In genomic region chr19:34404109-34404909, GRCh38 we compare ENCODE assay signal across 8 cellular contexts. TPM values are rescaled to one million over a fixed set of nuclear protein-coding genes. Genes with fewer than 3 reads are reported as not detected.
DNase-seq lines count a peak whose midpoint lies in the region; ATAC-seq and TF ChIP-seq lines count a peak whose summit lies in the region.

TSS of gene PDCD2L (plus strand) at chr19:34404399. CDS start at chr19:34404431, 32 bp downstream.

- H3K4me3 ChIP-seq in HAP-1 (peak within 1 kb of the TSS; percentile 94), MM.1S (ENCODE audit: low read length) (peak within 1 kb of the TSS; percentile 99), neuron (ENCODE audit: low read length) (peak within 1 kb of the TSS; percentile 78)

- peak within 1 kb of the TSS; percentile 69 for H3K27ac ChIP-seq in MM.1S (ENCODE audit: low read length)
- H3K27ac ChIP-seq in foreskin keratinocyte = peak within 1 kb of the TSS; percentile 1

- TF ChIP-seq CTCF in MM.1S (IDR thresholded peaks at IDR 0.05; ENCODE audit: low read length) (no peak), foreskin keratinocyte (conservative IDR thresholded peaks at IDR 0.05) (no peak)

- peak within 1 kb of the TSS; percentile 91 for H3K9ac ChIP-seq in MM.1S (ENCODE audit: low read length)

- H3K9me2 ChIP-seq in MM.1S (replicated peaks; ENCODE audit: insufficient read depth, low read length) = no peaks in the 10 kb centered on the region

- H3K27me3 ChIP-seq in HAP-1 (ENCODE audit: low read depth) (no peaks in the 10 kb centered on the region), MM.1S (replicated peaks; ENCODE audit: insufficient read depth, low read length) (no peaks in the 10 kb centered on the region), foreskin keratinocyte (no peaks in the 10 kb centered on the region), neuron (ENCODE audit: insufficient read depth, low read length) (no peaks in the 10 kb centered on the region)

- H3K9me3 ChIP-seq in HAP-1 = no peaks in the 10 kb centered on the region
- H3K9me3 ChIP-seq in MM.1S (replicated peaks; ENCODE audit: insufficient read depth, low read length) = no peaks in the 10 kb centered on the region
- no peaks in the 10 kb centered on the region for H3K9me3 ChIP-seq in neuron (ENCODE audit: low read length)

- peak within 1 kb of the TSS; percentile 97 for H3K4me2 ChIP-seq in MM.1S (ENCODE audit: low read depth, low read length)

- H3K36me3 ChIP-seq in HAP-1 (replicated peaks) (peaks cover 33% of the 10 kb centered on the region), MM.1S (replicated peaks; ENCODE audit: insufficient read depth, low read length) (peaks cover 9% of the 10 kb centered on the region; the same call in 1 of the 2 replicates), neuron (ENCODE audit: insufficient read depth, low read length) (peaks cover 24% of the 10 kb centered on the region)

- H4K20me1 ChIP-seq in MM.1S (ENCODE audit: insufficient read depth, low read length) = no peaks in the 10 kb centered on the region

- peak within 1 kb of the TSS; percentile 99 for H2AFZ ChIP-seq in MM.1S (ENCODE audit: low read length)
- H2AFZ ChIP-seq in neuron (ENCODE audit: low read depth, low read length) = peak within 1 kb of the TSS; percentile 92

- in situ Hi-C loops in HAP-1 (cut with MboI; ENCODE audit: low sequenced_read_pairs) = no loop called here

- ATAC-seq in foreskin keratinocyte = peak; percentile 92

- H3K4me1 ChIP-seq in HAP-1 (peaks cover 8% of the 10 kb centered on the region), MM.1S (ENCODE audit: low read length) (peaks cover 11% of the 10 kb centered on the region), foreskin keratinocyte (no peaks in the 10 kb centered on the region), neuron (ENCODE audit: insufficient read depth, low read length) (peaks cover 2% of the 10 kb centered on the region)

- H3K79me2 ChIP-seq in MM.1S (ENCODE audit: low read length) = peaks cover 50% of the 10 kb centered on the region

- peaks cover 32% of the 10 kb centered on the region for H3F3A ChIP-seq in MM.1S (ENCODE audit: insufficient read depth, low read length)

- DNase-seq in ELR (ENCODE audit: low read depth) (peak; percentile 93), HAP-1 (ENCODE audit: low spot score in 2 of 2) (peak; percentile 94 to 97), MM.1S (peak; percentile 91), SHP77 treated with DMSO at 0.1 percent for 48 hours (lab: John Stamatoyannopoulos, UW) (peak; percentile 76), foreskin keratinocyte (peak; percentile 51 to 80), stromal cell of bone marrow (ENCODE audit: low read depth) (peak; percentile 69)
- DNase-seq in activated effector memory CD4-positive, alpha-beta T cell treated with anti-CD3 and anti-CD28 coated beads, Interleukin-2, amount 50 U/mL, for 16 hours = peak; percentile 97

RNA-seq across cellular contexts. Expression of gene PDCD2L, which starts in this region (rescaled TPM):
- total RNA-seq in foreskin keratinocyte = 21.2 and 23.8 TPM in 2 replicates
- polyA plus RNA-seq in foreskin keratinocyte = 21.0 and 24.7 TPM in 2 replicates

Comparison
In these comparisons a context has a peak if more than half of its experiments do, and no peak if none do; other contexts are left out.
1. Peak in every context shown above with its lines: DNase-seq, ATAC-seq, H3K4me3 ChIP-seq and H3K27ac ChIP-seq.